Comparison of ENCODE assay signal across 23 cellular contexts in genomic region chr7:133934262-133934973, GRCh38.
DNase-seq lines count a peak whose midpoint lies in the region; ATAC-seq and TF ChIP-seq lines count a peak whose summit lies in the region.
"Had no signal": no experiment of that assay in that cellular context is flagged by ENCODE, and none has a peak within 500 bp of the region (broad histone marks: within the 10 kb centered on the region; RNA-seq: fewer than 3 reads in every experiment).

No MANE protein-coding gene starts in this region.

- no peaks in the 10 kb centered on the region for H4K20me1 ChIP-seq in smooth muscle cell (ENCODE audit: low read depth)

- in situ Hi-C loops in HAP-1 (cut with MboI; ENCODE audit: low sequenced_read_pairs): no loop called here

- H3K27me3 ChIP-seq in HAP-1 (ENCODE audit: low read depth) (no peaks in the 10 kb centered on the region), endodermal cell (ENCODE audit: control insufficient read depth, insufficient read depth, low read length, poor library complexity, severe bottlenecking) (no peaks in the 10 kb centered on the region), smooth muscle cell (ENCODE audit: low read depth) (no peaks in the 10 kb centered on the region)
- H3K27me3 ChIP-seq: thyroid gland had no signal

- no peak overlapping the region for H3K4me3 ChIP-seq in HAP-1
- H3K4me3 ChIP-seq in endodermal cell (ENCODE audit: low read length): no peak overlapping the region
- no peak overlapping the region for H3K4me3 ChIP-seq in smooth muscle cell
- H3K4me3 ChIP-seq: thyroid gland had no signal

- no peaks in the 10 kb centered on the region for H3K36me3 ChIP-seq in HAP-1 (replicated peaks)
- peaks cover 7% of the 10 kb centered on the region for H3K36me3 ChIP-seq in endodermal cell (ENCODE audit: control insufficient read depth, insufficient read depth, low read length)
- no peaks in the 10 kb centered on the region for H3K36me3 ChIP-seq in smooth muscle cell (ENCODE audit: low read depth)

- no peaks in the 10 kb centered on the region for H3K79me2 ChIP-seq in smooth muscle cell (ENCODE audit: low read depth)

- H3K27ac ChIP-seq in endodermal cell (ENCODE audit: low read depth, low read length) (peak overlapping the region; percentile 54), smooth muscle cell (ENCODE audit: low read depth) (no peak overlapping the region)
- H3K27ac ChIP-seq: thyroid gland had no signal

- H3K4me1 ChIP-seq in HAP-1: peaks cover 36% of the 10 kb centered on the region
- H3K4me1 ChIP-seq in endodermal cell (ENCODE audit: control insufficient read depth, insufficient read depth, low read length): peaks cover 17% of the 10 kb centered on the region
- H3K4me1 ChIP-seq in smooth muscle cell (ENCODE audit: low read depth): peaks cover 8% of the 10 kb centered on the region
- H3K4me1 ChIP-seq: thyroid gland had no signal

- H3K9ac ChIP-seq in endodermal cell (ENCODE audit: extremely low read depth, low read length, poor library complexity, severe bottlenecking): no peak overlapping the region
- H3K9ac ChIP-seq in smooth muscle cell (ENCODE audit: low read depth): no peak overlapping the region

- no peak for ATAC-seq in GM21825 (IDR thresholded peaks at IDR 0.05; ENCODE audit: unreplicated experiment)
- ATAC-seq: activated T-helper 17 cell treated with anti-CD3 and anti-CD28 coated beads, Interleukin-2, amount 50 U/mL, for 72 hours; natural killer cell treated with Interleukin-12 subunit alpha and Interleukin-12 subunit beta and Interleukin-15 and Interleukin-18, amount 100 ng/mL, for 72 hours; stimulated activated naive CD8-positive, alpha-beta T cell treated with anti-CD3 and anti-CD28 coated beads, Interleukin-15, amount 100 ng/mL, for 72 hours had no signal

- H3K4me1 Mint-ChIP-seq in endodermal cell: peaks cover 42% of the 10 kb centered on the region
- H3K4me1 Mint-ChIP-seq: activated B cell treated with CpG ODN at 0.5 μM for 24 hours; activated naive CD4-positive, alpha-beta T cell treated with anti-CD3 and anti-CD28 coated beads, Interleukin-2, amount 50 U/mL, for 24 hours; activated T-helper 17 cell treated with anti-CD3 and anti-CD28 coated beads, Interleukin-2, amount 50 U/mL, for 72 hours; CD4-positive, alpha-beta memory T cell; stimulated activated naive CD8-positive, alpha-beta T cell treated with anti-CD3 and anti-CD28 coated beads, Interleukin-15, amount 100 ng/mL, for 72 hours had no signal

- H3K9me3 Mint-ChIP-seq in endodermal cell: no peaks in the 10 kb centered on the region
- H3K9me3 Mint-ChIP-seq: activated B cell treated with CpG ODN at 0.5 μM for 24 hours; activated naive CD4-positive, alpha-beta T cell treated with anti-CD3 and anti-CD28 coated beads, Interleukin-2, amount 50 U/mL, for 24 hours; activated T-helper 17 cell treated with anti-CD3 and anti-CD28 coated beads, Interleukin-2, amount 50 U/mL, for 72 hours; CD4-positive, alpha-beta memory T cell; dendritic cell treated with granulocyte-macrophage colony-stimulating factor and Interleukin-4, amounts not matched to agents 40 ng/mL and 50 ng/mL, for 4 days; natural killer cell treated with Interleukin-12 subunit alpha and Interleukin-12 subunit beta and Interleukin-15 and Interleukin-18, amount 100 ng/mL, for 72 hours; stimulated activated naive CD8-positive, alpha-beta T cell treated with anti-CD3 and anti-CD28 coated beads, Interleukin-15, amount 100 ng/mL, for 72 hours; T-helper 2 cell treated with Interferon-gamma antibody and Interleukin-4, amounts not matched to agents 5 μg/mL and 100 μg/mL, for 36 hours had no signal

- no peak overlapping the region for H2AFZ ChIP-seq in smooth muscle cell (ENCODE audit: low read depth)

- H3K36me3 Mint-ChIP-seq in endodermal cell (ENCODE audit: low read depth): peaks cover 16% of the 10 kb centered on the region

- H3K9me3 ChIP-seq in HAP-1: no peaks in the 10 kb centered on the region
- H3K9me3 ChIP-seq in endodermal cell (ENCODE audit: control insufficient read depth, low read length): no peaks in the 10 kb centered on the region
- no peaks in the 10 kb centered on the region for H3K9me3 ChIP-seq in smooth muscle cell (replicated peaks; ENCODE audit: low read depth)
- H3K9me3 ChIP-seq: thyroid gland had no signal

- no peak overlapping the region for H3K4me3 Mint-ChIP-seq in endodermal cell
- H3K4me3 Mint-ChIP-seq: activated B cell treated with CpG ODN at 0.5 μM for 24 hours; activated naive CD4-positive, alpha-beta T cell treated with anti-CD3 and anti-CD28 coated beads, Interleukin-2, amount 50 U/mL, for 24 hours; activated T-helper 17 cell treated with anti-CD3 and anti-CD28 coated beads, Interleukin-2, amount 50 U/mL, for 72 hours; dendritic cell treated with granulocyte-macrophage colony-stimulating factor and Interleukin-4, amounts not matched to agents 40 ng/mL and 50 ng/mL, for 4 days; natural killer cell treated with Interleukin-12 subunit alpha and Interleukin-12 subunit beta and Interleukin-15 and Interleukin-18, amount 100 ng/mL, for 72 hours; stimulated activated naive CD8-positive, alpha-beta T cell treated with anti-CD3 and anti-CD28 coated beads, Interleukin-15, amount 100 ng/mL, for 72 hours; T-helper 2 cell treated with Interferon-gamma antibody and Interleukin-4, amounts not matched to agents 5 μg/mL and 100 μg/mL, for 36 hours had no signal

- no peaks in the 10 kb centered on the region for H3F3A ChIP-seq in smooth muscle cell (ENCODE audit: low read depth)

- 51 to 71% methylated on average over 5 to 9 of the region's 9 CpGs for WGBS in endodermal cell (ENCODE audit: insufficient coverage in 1 of 2, insufficient read length in 1 of 2), 2 experiments
- WGBS in smooth muscle cell (ENCODE audit: low lambda C conversion rate): 67% methylated on average over 9 of the region's 9 CpGs

- no peak for TF ChIP-seq CTCF in endodermal cell (conservative IDR thresholded peaks at IDR 0.05)
- TF ChIP-seq CTCF in smooth muscle cell (IDR thresholded peaks at IDR 0.05; ENCODE audit: borderline replicate concordance, insufficient read depth, poor library complexity, severe bottlenecking): no peak

- peak overlapping the region; percentile 7 for H3K27ac Mint-ChIP-seq in endodermal cell
- H3K27ac Mint-ChIP-seq: activated B cell treated with CpG ODN at 0.5 μM for 24 hours; activated naive CD4-positive, alpha-beta T cell treated with anti-CD3 and anti-CD28 coated beads, Interleukin-2, amount 50 U/mL, for 24 hours; activated T-helper 17 cell treated with anti-CD3 and anti-CD28 coated beads, Interleukin-2, amount 50 U/mL, for 72 hours; CD4-positive, alpha-beta memory T cell; dendritic cell treated with granulocyte-macrophage colony-stimulating factor and Interleukin-4, amounts not matched to agents 40 ng/mL and 50 ng/mL, for 4 days; natural killer cell treated with Interleukin-12 subunit alpha and Interleukin-12 subunit beta and Interleukin-15 and Interleukin-18, amount 100 ng/mL, for 72 hours; stimulated activated naive CD8-positive, alpha-beta T cell treated with anti-CD3 and anti-CD28 coated beads, Interleukin-15, amount 100 ng/mL, for 72 hours; T-helper 2 cell treated with Interferon-gamma antibody and Interleukin-4, amounts not matched to agents 5 μg/mL and 100 μg/mL, for 36 hours had no signal

- no peaks in the 10 kb centered on the region for H3K27me3 Mint-ChIP-seq in endodermal cell (ENCODE audit: insufficient read depth)
- H3K27me3 Mint-ChIP-seq: activated B cell treated with CpG ODN at 0.5 μM for 24 hours; activated naive CD4-positive, alpha-beta T cell treated with anti-CD3 and anti-CD28 coated beads, Interleukin-2, amount 50 U/mL, for 24 hours; activated T-helper 17 cell treated with anti-CD3 and anti-CD28 coated beads, Interleukin-2, amount 50 U/mL, for 72 hours; CD4-positive, alpha-beta memory T cell; dendritic cell treated with granulocyte-macrophage colony-stimulating factor and Interleukin-4, amounts not matched to agents 40 ng/mL and 50 ng/mL, for 4 days; natural killer cell treated with Interleukin-12 subunit alpha and Interleukin-12 subunit beta and Interleukin-15 and Interleukin-18, amount 100 ng/mL, for 72 hours; stimulated activated naive CD8-positive, alpha-beta T cell treated with anti-CD3 and anti-CD28 coated beads, Interleukin-15, amount 100 ng/mL, for 72 hours had no signal

- peak overlapping the region; percentile 20 for H3K4me2 ChIP-seq in smooth muscle cell

- DNase-seq in HAP-1 (ENCODE audit: low spot score in 2 of 2): peak; percentile 78 to 86
- peak; percentile 9 for DNase-seq in RPMI7951 (ENCODE audit: low read depth)
- DNase-seq in endodermal cell: peak; percentile 55
- no peak for DNase-seq in smooth muscle cell (lab: John Stamatoyannopoulos, UW; ENCODE audit: unreplicated experiment)
- no peak for DNase-seq in activated CD4-positive, alpha-beta T cell treated with anti-CD3 and anti-CD28 coated beads for 4 hours
- DNase-seq in NCI-H748 (lab: John Stamatoyannopoulos, UW; ENCODE audit: unreplicated experiment): no peak
- DNase-seq: activated B cell treated with CpG ODN at 0.5 μM for 24 hours; activated CD4-positive, alpha-beta T cell treated with anti-CD3 and anti-CD28 coated beads, Interleukin-2, amount 50 U/mL, for 4 hours; AML-193; anterior cingulate cortex; CD4-positive, alpha-beta memory T cell; central memory CD4-positive, alpha-beta T cell; GDM1; GOT3; NCI-H1105; stimulated activated naive CD8-positive, alpha-beta T cell treated with anti-CD3 and anti-CD28 coated beads, Interleukin-15, amount 100 ng/mL, for 72 hours; thyroid gland had no signal

Comparison
In these comparisons a context has a peak if more than half of its experiments do, and no peak if none do; other contexts are left out.
1. DNase-seq: peak in HAP-1 (2 of 2), RPMI7951 (single experiment) and endodermal cell (single experiment); none in smooth muscle cell (single experiment), activated CD4-positive, alpha-beta T cell treated with anti-CD3 and anti-CD28 coated beads for 4 hours (0 of 2) and NCI-H748 (single experiment).